Comparison of ENCODE assay signal across 8 cellular contexts in the genomic region with DNA sequence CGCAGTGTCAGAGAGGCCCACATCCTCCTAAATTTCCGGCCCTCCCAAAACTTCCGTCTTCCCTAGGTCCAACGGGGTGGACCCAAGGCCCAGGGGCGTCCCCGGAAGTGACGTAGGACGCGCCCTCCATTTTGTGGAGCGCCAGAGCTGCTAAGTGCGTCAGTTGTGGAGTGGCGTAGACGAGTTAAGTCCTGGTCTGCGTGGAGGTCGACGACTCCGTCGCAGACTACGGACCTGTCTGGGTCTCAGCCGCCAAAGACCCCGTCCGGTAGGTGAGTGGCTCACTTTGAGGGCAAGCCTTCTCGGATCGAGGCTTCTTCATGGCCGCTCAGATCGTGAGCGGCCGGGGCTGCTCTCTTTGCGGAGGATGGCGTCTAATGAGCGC. TPM values are rescaled to one million over a fixed set of nuclear protein-coding genes. Genes with fewer than 3 reads are reported as not detected.
A peak's percentile ranks its signal among the peaks of the same experiment; 100 is the strongest.
DNase-seq lines count a peak whose midpoint lies in the region; ATAC-seq and TF ChIP-seq lines count a peak whose summit lies in the region.

TSS of gene SRSF5 (plus strand) at position 159 of the 385 bp plus-strand sequence. CDS start 1,015 bp downstream, outside the sequence.

- H3K9me2 ChIP-seq in SK-N-SH: no peaks in the 10 kb centered on the region

- H3K36me3 ChIP-seq in SK-N-SH (replicated peaks in 1 of 2; ENCODE audit: control insufficient read depth in 1 of 2, insufficient read depth in 2 of 2, low read length in 1 of 2): peaks cover 40 to 43% of the 10 kb centered on the region in 2 experiments

- peak within 1 kb of the TSS; percentile 98 for H3K27ac ChIP-seq in SK-N-SH (ENCODE audit: low read depth in 2 of 2, low read length in 1 of 2)

- peak within 1 kb of the TSS; percentile 100 for H3K9ac ChIP-seq in SK-N-SH

- peaks cover 7 to 23% of the 10 kb centered on the region in 2 experiments; a peak in 3 of 4 replicates for H3K4me1 ChIP-seq in SK-N-SH (ENCODE audit: control insufficient read depth in 1 of 2, insufficient read depth in 2 of 2, low read depth in 1 of 2, low read length in 1 of 2)

- peaks cover 44% of the 10 kb centered on the region for H3K79me2 ChIP-seq in SK-N-SH (ENCODE audit: insufficient read depth)

- H3K9me3 ChIP-seq in SK-N-SH: no peaks in the 10 kb centered on the region

- 0% methylated on average over 4 of the region's 31 CpGs for WGBS in SK-N-SH (ENCODE audit: low lambda C conversion rate)

- peak within 1 kb of the TSS; percentile 84 for H3K4me2 ChIP-seq in SK-N-SH

- DNase-seq in GM04504 (ENCODE audit: low read depth) (peak; percentile 95), NCI-H1048 (lab: John Stamatoyannopoulos, UW) (peak; percentile 86), SK-N-SH (peak; percentile 94), germinal center (ENCODE audit: low spot score) (peak; percentile 91), non-pigmented ciliary epithelial cell (ENCODE audit: low read depth) (peak; percentile 91), superior temporal gyrus (ENCODE audit: extremely low spot score) (peak; percentile 99)
- DNase-seq in activated naive CD4-positive, alpha-beta T cell treated with anti-CD3 and anti-CD28 coated beads, Interleukin-2, amount 50 U/mL, for 16 hours: peak; percentile 92

- TF ChIP-seq CTCF in SK-N-SH (IDR thresholded peaks at IDR 0.05): no peak

- ATAC-seq in HG02571 (IDR thresholded peaks at IDR 0.05; ENCODE audit: unreplicated experiment): peak; percentile 69

- H3K4me3 ChIP-seq in SK-N-SH (ENCODE audit: low read depth in 2 of 2, low read length in 1 of 2): peak within 1 kb of the TSS; percentile 97 to 100

- CTCF ChIA-PET in SK-N-SH (lab: Yijun Ruan, JAX): interaction anchor here (0.8 to 0.9 kb wide), 3 partner anchors 36 to 40 kb away, joined by 3 to 4 read pairs (median 3); no protein-coding TSS in a partner anchor

- H4K20me1 ChIP-seq in SK-N-SH (ENCODE audit: insufficient read depth): peaks cover 37% of the 10 kb centered on the region

- no peaks in the 10 kb centered on the region for H3K27me3 ChIP-seq in SK-N-SH (ENCODE audit: insufficient read depth)

- peaks cover 29% of the 10 kb centered on the region for H3F3A ChIP-seq in SK-N-SH (replicated peaks; ENCODE audit: insufficient read depth)

- peak in 1 of 2 experiments; percentile 41; a peak in 2 of 4 replicates for TF ChIP-seq EP300 in SK-N-SH (IDR thresholded peaks at IDR 0.05; ENCODE audit: borderline replicate concordance in 1 of 2, low read depth in 1 of 2, low read length in 1 of 2)

- POLR2A ChIA-PET in SK-N-SH (lab: Yijun Ruan, JAX): interaction anchor here (0.6 to 2.2 kb wide), 9 partner anchors 8 to 261 kb away, joined by 3 to 13 read pairs (median 3); partner anchors contain the start of gene SUSD6

- TF ChIP-seq RAD21 in SK-N-SH (IDR thresholded peaks at IDR 0.05; ENCODE audit: low read length): no peak

- H2AFZ ChIP-seq in SK-N-SH (ENCODE audit: low read depth): peak within 1 kb of the TSS; percentile 84

TF ChIP-seq in SK-N-SH, 30 proteins besides CTCF, POLR2A, EP300 and RAD21:
- TF ChIP-seq RCOR1 (IDR thresholded peaks at IDR 0.05; ENCODE audit: low read length) (no peak), POLR2AphosphoS5 (IDR thresholded peaks at IDR 0.05; ENCODE audit: low read depth, low read length) (peak; percentile 99), FOXJ3 (CRISPR knock-in tag; IDR thresholded peaks at IDR 0.05) (no peak), YY1 (IDR thresholded peaks at IDR 0.05; ENCODE audit: low read depth) (peak; percentile 91), CHD2 (IDR thresholded peaks at IDR 0.05; ENCODE audit: low read length, partially characterized antibody) (peak; percentile 92), SIN3A (IDR thresholded peaks at IDR 0.05; ENCODE audit: borderline replicate concordance, low read depth, low read length) (peak; percentile 83), GABPA (IDR thresholded peaks at IDR 0.05; ENCODE audit: low read depth) (peak; percentile 85), ZBTB33 (IDR thresholded peaks at IDR 0.05; ENCODE audit: borderline replicate concordance, low read depth) (peak; percentile 82; the same call in 1 of the 2 replicates), MXI1 (IDR thresholded peaks at IDR 0.05; ENCODE audit: low read depth, low read length) (peak; percentile 56; the same call in 1 of the 2 replicates), IRF3 (IDR thresholded peaks at IDR 0.05; ENCODE audit: low read depth, low read length) (no peak), JUND (IDR thresholded peaks at IDR 0.05) (no peak), TCF12 (IDR thresholded peaks at IDR 0.05) (peak; percentile 10; the same call in 1 of the 2 replicates), TEAD4 (IDR thresholded peaks at IDR 0.05; ENCODE audit: borderline replicate concordance, insufficient read depth) (peak; percentile 74), TAF1 (IDR thresholded peaks at IDR 0.05; ENCODE audit: borderline replicate concordance, low read depth, low read length) (peak; percentile 95), FOXM1 (IDR thresholded peaks at IDR 0.05; ENCODE audit: low read depth) (0 out of 2 replicates have a peak, but pooled peaks have one; percentile 12), ELF1 (IDR thresholded peaks at IDR 0.05) (peak; percentile 92), RFX5 (IDR thresholded peaks at IDR 0.05; ENCODE audit: low read length) (no peak)
- TF ChIP-seq, protein P1, sequence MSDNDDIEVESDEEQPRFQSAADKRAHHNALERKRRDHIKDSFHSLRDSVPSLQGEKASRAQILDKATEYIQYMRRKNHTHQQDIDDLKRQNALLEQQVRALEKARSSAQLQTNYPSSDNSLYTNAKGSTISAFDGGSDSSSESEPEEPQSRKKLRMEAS (IDR thresholded peaks at IDR 0.05; ENCODE audit: low read depth): peak; percentile 73
- TF ChIP-seq, protein P2, sequence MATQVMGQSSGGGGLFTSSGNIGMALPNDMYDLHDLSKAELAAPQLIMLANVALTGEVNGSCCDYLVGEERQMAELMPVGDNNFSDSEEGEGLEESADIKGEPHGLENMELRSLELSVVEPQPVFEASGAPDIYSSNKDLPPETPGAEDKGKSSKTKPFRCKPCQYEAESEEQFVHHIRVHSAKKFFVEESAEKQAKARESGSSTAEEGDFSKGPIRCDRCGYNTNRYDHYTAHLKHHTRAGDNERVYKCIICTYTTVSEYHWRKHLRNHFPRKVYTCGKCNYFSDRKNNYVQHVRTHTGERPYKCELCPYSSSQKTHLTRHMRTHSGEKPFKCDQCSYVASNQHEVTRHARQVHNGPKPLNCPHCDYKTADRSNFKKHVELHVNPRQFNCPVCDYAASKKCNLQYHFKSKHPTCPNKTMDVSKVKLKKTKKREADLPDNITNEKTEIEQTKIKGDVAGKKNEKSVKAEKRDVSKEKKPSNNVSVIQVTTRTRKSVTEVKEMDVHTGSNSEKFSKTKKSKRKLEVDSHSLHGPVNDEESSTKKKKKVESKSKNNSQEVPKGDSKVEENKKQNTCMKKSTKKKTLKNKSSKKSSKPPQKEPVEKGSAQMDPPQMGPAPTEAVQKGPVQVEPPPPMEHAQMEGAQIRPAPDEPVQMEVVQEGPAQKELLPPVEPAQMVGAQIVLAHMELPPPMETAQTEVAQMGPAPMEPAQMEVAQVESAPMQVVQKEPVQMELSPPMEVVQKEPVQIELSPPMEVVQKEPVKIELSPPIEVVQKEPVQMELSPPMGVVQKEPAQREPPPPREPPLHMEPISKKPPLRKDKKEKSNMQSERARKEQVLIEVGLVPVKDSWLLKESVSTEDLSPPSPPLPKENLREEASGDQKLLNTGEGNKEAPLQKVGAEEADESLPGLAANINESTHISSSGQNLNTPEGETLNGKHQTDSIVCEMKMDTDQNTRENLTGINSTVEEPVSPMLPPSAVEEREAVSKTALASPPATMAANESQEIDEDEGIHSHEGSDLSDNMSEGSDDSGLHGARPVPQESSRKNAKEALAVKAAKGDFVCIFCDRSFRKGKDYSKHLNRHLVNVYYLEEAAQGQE (IDR thresholded peaks at IDR 0.05; ENCODE audit: low read depth, low read length): peak; percentile 40; the same call in 1 of the 2 replicates

RNA-seq across cellular contexts. Expression of gene SRSF5, which starts in this region (rescaled TPM):
- 324 and 395 TPM in 2 replicates for polyA plus RNA-seq in SK-N-SH (2012; rRNA removed)
- polyA plus RNA-seq in SK-N-SH (2012; cell fraction: cytosol; rRNA removed): 305 and 400 TPM in 2 replicates
- polyA plus RNA-seq in SK-N-SH (2012; cell fraction: nucleus; rRNA removed): 682 and 1,159 TPM in 2 replicates

Comparison
In these comparisons a context has a peak if more than half of its experiments do, and no peak if none do; other contexts are left out.
1. Peak in every context shown above with its lines: DNase-seq, ATAC-seq, H3K4me3 ChIP-seq and H3K27ac ChIP-seq.